Comparison of ENCODE assay signal across 8 cellular contexts in genomic region chr2:27356382-27357181, GRCh38. TPM values are rescaled to one million over a fixed set of nuclear protein-coding genes. Genes with fewer than 3 reads are reported as not detected.
DNase-seq lines count a peak whose midpoint lies in the region; ATAC-seq and TF ChIP-seq lines count a peak whose summit lies in the region.

GTF3C2 (minus strand) TSS chr2:27356764; CDS start chr2:27343554, 13,210 bp downstream.

- ATAC-seq in HG02798 (IDR thresholded peaks at IDR 0.05; ENCODE audit: poor library complexity, unreplicated experiment), result peak; percentile 85

- no peak within 1 kb of the TSS for H3K23ac ChIP-seq in trophoblast cell (ENCODE audit: low read length)

- peak within 1 kb of the TSS; percentile 96 for H4K12ac ChIP-seq in trophoblast cell (ENCODE audit: low read depth, low read length)

- peak within 1 kb of the TSS; percentile 82 for H3K4me2 ChIP-seq in trophoblast cell (ENCODE audit: low read length)

- H3K9ac ChIP-seq in adipocyte (ENCODE audit: low read length) (peak within 1 kb of the TSS; percentile 100), trophoblast cell (ENCODE audit: low read length) (peak within 1 kb of the TSS; percentile 90)

- no peaks in the 10 kb centered on the region for H3K36me3 ChIP-seq in adipocyte (ENCODE audit: control insufficient read depth, insufficient read depth, low read length, severe bottlenecking)
- no peaks in the 10 kb centered on the region for H3K36me3 ChIP-seq in cardiac muscle cell
- H3K36me3 ChIP-seq in trophoblast cell (ENCODE audit: control insufficient read depth in 1 of 2, insufficient read depth in 2 of 2, low read length in 2 of 2), result peaks cover 0 to 1% of the 10 kb centered on the region in 2 experiments
- H3K36me3 ChIP-seq in transverse colon, result no peaks in the 10 kb centered on the region

- TF ChIP-seq CTCF in GM12875 (IDR thresholded peaks at IDR 0.05; ENCODE audit: borderline replicate concordance, insufficient read depth, low read depth, low read length) (no peak), cardiac muscle cell (IDR thresholded peaks at IDR 0.05; ENCODE audit: low read depth, low read length) (no peak), transverse colon (IDR thresholded peaks at IDR 0.05) (peak in 3 of 5 experiments; percentile 7 to 32 (median 11))

- H3K79me2 ChIP-seq in trophoblast cell (ENCODE audit: control insufficient read depth, insufficient read depth, low read length, poor library complexity), result peaks cover 15% of the 10 kb centered on the region

- peak within 1 kb of the TSS; percentile 90 for H2AK5ac ChIP-seq in trophoblast cell (ENCODE audit: low read length)

- peak; percentile 54 for TF ChIP-seq POLR2A in transverse colon (IDR thresholded peaks at IDR 0.05)

- DNase-seq in NCI-H1436 (lab: John Stamatoyannopoulos, UW) (peak; percentile 92), T follicular helper cell (ENCODE audit: low read depth) (peak; percentile 88), adipocyte (ENCODE audit: low read depth) (peak; percentile 98), cardiac muscle cell (ENCODE audit: low read depth in 1 of 2, low spot score in 1 of 2) (peak; percentile 98 to 99), trophoblast cell (peak; percentile 98), transverse colon (peak; percentile 95)

- WGBS in trophoblast cell (ENCODE audit: extremely low coverage, insufficient coverage, insufficient read length), result no CpG with 5 or more reads among the region's 67 CpGs
- 0% methylated on average over 60 of the region's 67 CpGs; no CpG with 5 or more reads in 1 of the 2 donors for WGBS in transverse colon (ENCODE audit: low coverage in 1 of 2), 2 donors

- H2AFZ ChIP-seq in trophoblast cell (ENCODE audit: insufficient read depth, low read length, poor library complexity), result peak within 1 kb of the TSS; percentile 71

- in situ Hi-C loops in transverse colon (cut with MboI; ENCODE audit: low pct_ligation_motif_present in 1 of 4, low pct_unique_long_range_greater_than_20kb in 1 of 4, low sequenced_read_pairs in 3 of 4), result no loop called here

- H3K27ac ChIP-seq in cardiac muscle cell (peak within 1 kb of the TSS; percentile 96), trophoblast cell (ENCODE audit: low read depth, low read length) (peak within 1 kb of the TSS; percentile 98), transverse colon (peak within 1 kb of the TSS; percentile 89 to 96 (median 90))

- H2BK5ac ChIP-seq in trophoblast cell (ENCODE audit: low read depth, low read length, poor library complexity), result peak within 1 kb of the TSS; percentile 93

- no peaks in the 10 kb centered on the region for H3K27me3 ChIP-seq in adipocyte (replicated peaks; ENCODE audit: control insufficient read depth, insufficient read depth, low read length)
- no peaks in the 10 kb centered on the region for H3K27me3 ChIP-seq in cardiac muscle cell
- no peaks in the 10 kb centered on the region for H3K27me3 ChIP-seq in trophoblast cell (ENCODE audit: insufficient read depth, low read length)
- H3K27me3 ChIP-seq in transverse colon, result no peaks in the 10 kb centered on the region

- peak within 1 kb of the TSS; percentile 67 for H3K4me3 ChIP-seq in GM12875 (ENCODE audit: low read depth, low read length)
- peak within 1 kb of the TSS; percentile 97 for H3K4me3 ChIP-seq in adipocyte (ENCODE audit: low read length)
- H3K4me3 ChIP-seq in cardiac muscle cell, result peak within 1 kb of the TSS; percentile 68
- H3K4me3 ChIP-seq in trophoblast cell (ENCODE audit: low read depth, low read length), result peak within 1 kb of the TSS; percentile 91
- peak within 1 kb of the TSS; percentile 58 to 85 (median 76) for H3K4me3 ChIP-seq in transverse colon

- peak within 1 kb of the TSS; percentile 92 for H3K4ac ChIP-seq in trophoblast cell (ENCODE audit: low read depth, low read length)

- H4K91ac ChIP-seq in trophoblast cell (ENCODE audit: low read depth, low read length), result peak within 1 kb of the TSS; percentile 98

- peaks cover 13% of the 10 kb centered on the region for H3K79me1 ChIP-seq in trophoblast cell (ENCODE audit: low read length)

- H3K4me1 ChIP-seq in adipocyte (ENCODE audit: control insufficient read depth, insufficient read depth, low read length) (peaks cover 35% of the 10 kb centered on the region), cardiac muscle cell (ENCODE audit: low read depth) (no peaks in the 10 kb centered on the region), trophoblast cell (ENCODE audit: control insufficient read depth in 1 of 2, insufficient read depth in 2 of 2, low read length in 2 of 2) (peaks cover 3 to 4% of the 10 kb centered on the region in 2 experiments), transverse colon (peaks cover 14 to 49% (median 35%) of the 10 kb centered on the region in 4 donors)

- H3K18ac ChIP-seq in trophoblast cell (ENCODE audit: low read length), result peak within 1 kb of the TSS; percentile 95

- H3K9me3 ChIP-seq in adipocyte (ENCODE audit: control insufficient read depth, low read length) (no peaks in the 10 kb centered on the region), cardiac muscle cell (ENCODE audit: low read depth) (no peaks in the 10 kb centered on the region), trophoblast cell (ENCODE audit: insufficient read depth, low read depth, low read length) (no peaks in the 10 kb centered on the region), transverse colon (no peaks in the 10 kb centered on the region)

- H3K14ac ChIP-seq in trophoblast cell (ENCODE audit: low read length), result peak within 1 kb of the TSS; percentile 93

- H2BK12ac ChIP-seq in trophoblast cell (ENCODE audit: low read length), result no peak within 1 kb of the TSS

- intact Hi-C loops in transverse colon (cut with DNase I; ENCODE audit: low total_unique reads), result no loop called here

- peak within 1 kb of the TSS; percentile 84 for H2BK120ac ChIP-seq in trophoblast cell (ENCODE audit: insufficient read depth, low read length, poor library complexity)

- H4K8ac ChIP-seq in trophoblast cell (ENCODE audit: low read depth, low read length), result peak within 1 kb of the TSS; percentile 97

- TF ChIP-seq EP300 in transverse colon (IDR thresholded peaks at IDR 0.05; ENCODE audit: low read depth), result no peak

RNA-seq across cellular contexts. Expression of gene GTF3C2, which starts in this region (rescaled TPM):
- total RNA-seq in cardiac muscle cell (35.1 and 38.2 TPM in 2 replicates), transverse colon (10 to 100 TPM; 55.7 to 79.2 (median 63.6) TPM)
- 47.7 and 56.8 TPM in 2 replicates for polyA plus RNA-seq in cardiac muscle cell
- polyA plus RNA-seq in trophoblast cell (2013), result 51.4 and 53.1 TPM in 2 replicates

Comparison
In these comparisons a context has a peak if more than half of its experiments do, and no peak if none do; other contexts are left out.
1. Peak in every context shown above with its lines: DNase-seq, ATAC-seq, H3K4me3 ChIP-seq and H3K27ac ChIP-seq.
2. CTCF ChIP-seq: peak in transverse colon (3 of 5); none in GM12875 (single experiment) and cardiac muscle cell (single experiment).